In the genomic region with DNA sequence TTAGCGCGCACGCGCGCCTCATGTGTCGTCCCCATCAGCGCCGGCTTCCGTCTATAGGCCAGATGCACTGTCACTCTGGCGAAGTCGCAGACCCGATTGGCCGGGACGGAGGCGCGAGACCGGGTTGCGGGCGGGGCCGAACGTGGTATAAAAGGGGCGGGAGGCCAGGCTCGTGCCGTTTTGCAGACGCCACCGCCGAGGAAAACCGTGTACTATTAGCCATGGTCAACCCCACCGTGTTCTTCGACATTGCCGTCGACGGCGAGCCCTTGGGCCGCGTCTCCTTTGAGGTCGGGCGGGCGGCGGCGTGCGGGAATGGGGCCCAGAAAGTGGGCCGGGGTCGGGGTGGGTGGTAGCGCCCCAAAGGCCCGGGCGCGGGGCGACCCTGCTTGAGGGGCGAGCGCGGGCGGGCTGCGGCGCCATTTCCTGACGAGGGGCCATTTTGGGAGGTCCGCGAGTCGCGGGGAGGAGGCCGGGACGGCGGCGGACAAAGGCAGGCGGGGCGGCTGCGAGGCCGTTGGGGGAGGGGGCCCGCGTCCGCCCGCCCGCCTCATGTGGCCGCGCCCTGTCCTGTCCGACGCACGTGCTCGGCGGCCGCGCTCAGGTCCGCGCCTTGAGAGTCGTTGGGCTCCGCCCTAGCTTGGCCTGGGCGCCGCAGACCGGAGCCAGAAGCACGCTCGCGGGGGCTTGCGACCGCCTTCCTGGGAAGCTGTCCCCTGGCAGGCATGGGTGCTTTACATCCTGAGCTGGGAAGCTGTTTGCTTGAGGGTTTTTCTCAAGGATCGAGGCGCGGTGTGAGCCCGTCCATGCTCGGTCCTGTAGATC, we compare ENCODE assay signal across 8 cellular contexts. TPM values are rescaled to one million over a fixed set of nuclear protein-coding genes. Genes with fewer than 3 reads are reported as not detected.
DNase-seq lines count a peak whose midpoint lies in the region; TF ChIP-seq lines count a peak whose summit lies in the region.

A gene (plus strand): TSS at position 178 of the 825 bp plus-strand sequence. CDS start 44 bp downstream, at position 222.

- POLR2A ChIA-PET in activated CD8-positive, alpha-beta memory T cell treated with anti-CD3 and anti-CD28 coated beads for 36 hours (lab: Charles Lee) = interaction anchor here (0.6 to 1.7 kb wide), 12 partner anchors 47 to 315 kb away, joined by 3 to 7 read pairs (median 4); a partner anchor contains a TSS

- CTCF ChIA-PET in activated CD8-positive, alpha-beta memory T cell treated with anti-CD3 and anti-CD28 coated beads for 36 hours (lab: Charles Lee) = interaction anchor here (0.6 to 0.7 kb wide), 2 partner anchors 202 to 204 kb away, joined by 3 read pairs; no protein-coding TSS in a partner anchor

- peak; percentile 97 for DNase-seq in CMK (ENCODE audit: low read depth)
- DNase-seq in GM20000 (ENCODE audit: low spot score) = peak; percentile 100
- peak; percentile 93 for DNase-seq in HT1080 (ENCODE audit: low read depth)
- peak; percentile 94 to 98 for DNase-seq in NOMO-1 (lab: John Stamatoyannopoulos, UW; ENCODE audit: unreplicated experiment in 2 of 2)
- DNase-seq in effector CD8-positive, alpha-beta T cell (lab: John Stamatoyannopoulos, UW) = peak; percentile 97
- DNase-seq in lung microvascular endothelial cell (ENCODE audit: low read depth in 2 of 2) = peak; percentile 99
- DNase-seq in stimulated activated CD4-positive, alpha-beta T cell treated with anti-CD3 and anti-CD28 coated beads, TNF-alpha, amount 100 ng/mL, for 4 hours (ENCODE audit: low read depth in 3 of 3) = peak; percentile 98

- no peak for TF ChIP-seq CTCF in GM20000 (IDR thresholded peaks at IDR 0.05; ENCODE audit: extremely low read depth, missing control alignments)

RNA-seq across cellular contexts. Expression of the gene that starts here (rescaled TPM):
- 5,336 and 5,878 TPM in 2 replicates for total RNA-seq in HT1080 (2014; rRNA removed; shearing (Covaris generic))
- 6,834 and 7,121 TPM in 2 replicates for polyA plus RNA-seq in HT1080 (2015; cell fraction: cytosol; rRNA removed)
- polyA plus RNA-seq in HT1080 (2015; cell fraction: nucleus; rRNA removed) = 3,642 and 4,242 TPM in 2 replicates
- total RNA-seq in activated CD8-positive, alpha-beta memory T cell treated with anti-CD3 and anti-CD28 coated beads for 36 hours = 1,000 to 10,000 TPM; 3,204 to 3,232 TPM
- 1,180 and 1,502 TPM in 2 replicates for total RNA-seq in lung microvascular endothelial cell

Comparison
In these comparisons a context has a peak if more than half of its experiments do, and no peak if none do; other contexts are left out.
1. Peak in every context shown above with its lines: DNase-seq.